Comparison of ENCODE assay signal across 24 cellular contexts in genomic region chr16:1816396-1817275, GRCh38. TPM values are rescaled to one million over a fixed set of nuclear protein-coding genes. Genes with fewer than 3 reads are reported as not detected.
A peak's percentile ranks its signal among the peaks of the same experiment; 100 is the strongest.
DNase-seq lines count a peak whose midpoint lies in the region; ATAC-seq, FAIRE-seq and TF ChIP-seq lines count a peak whose summit lies in the region.
"Had no signal": no experiment of that assay in that cellular context is flagged by ENCODE, and none has a peak within 500 bp of the region (broad histone marks: within the 10 kb centered on the region; RNA-seq: fewer than 3 reads in every experiment).

No MANE protein-coding gene starts in this region.

- H3K4me1 Mint-ChIP-seq in endodermal cell = no peaks in the 10 kb centered on the region
- H3K4me1 Mint-ChIP-seq: GM23338 had no signal

- no peaks in the 10 kb centered on the region for H4K20me1 ChIP-seq in K562 (replicated peaks; ENCODE audit: control insufficient read depth, insufficient read depth, low read length)

- H3K4me1 ChIP-seq in K562 (replicated peaks in 1 of 2; ENCODE audit: control insufficient read depth in 2 of 2, insufficient read depth in 2 of 2, low read length in 2 of 2) (peaks cover 0 to 54% of the 10 kb centered on the region in 2 experiments; a peak in 3 of 5 replicates), endodermal cell (ENCODE audit: control insufficient read depth, insufficient read depth, low read length) (no peaks in the 10 kb centered on the region), right lobe of liver (peaks cover 0 to 22% (median 5%) of the 10 kb centered on the region in 4 donors), spleen (peaks cover 0 to 8% (median 0%) of the 10 kb centered on the region in 6 donors)
- H3K4me1 ChIP-seq: BE2C had no signal

- TF ChIP-seq POLR2A in K562 (conservative IDR thresholded peaks at IDR 0.05) (no peak), right lobe of liver (IDR thresholded peaks at IDR 0.05) (no peak), spleen (IDR thresholded peaks at IDR 0.05) (no peak)

- H3K36me3 Mint-ChIP-seq in endodermal cell (ENCODE audit: low read depth) = peaks cover 39% of the 10 kb centered on the region

- H3K9me3 ChIP-seq in K562 (replicated peaks; ENCODE audit: control insufficient read depth, insufficient read depth, low read depth, low read length) = no peaks in the 10 kb centered on the region
- no peaks in the 10 kb centered on the region for H3K9me3 ChIP-seq in endodermal cell (ENCODE audit: control insufficient read depth, low read length)
- no peaks in the 10 kb centered on the region for H3K9me3 ChIP-seq in right lobe of liver
- no peaks in the 10 kb centered on the region for H3K9me3 ChIP-seq in spleen
- H3K9me3 ChIP-seq: BE2C had no signal

- H3K27me3 Mint-ChIP-seq in endodermal cell (ENCODE audit: insufficient read depth) = no peaks in the 10 kb centered on the region
- H3K27me3 Mint-ChIP-seq: CD4-positive, CD25-positive, alpha-beta regulatory T cell; CD8-positive, alpha-beta memory T cell had no signal

- H3K27me3 ChIP-seq in K562 (ENCODE audit: control insufficient read depth in 2 of 2, insufficient read depth in 2 of 2, low read length in 2 of 2) (no peaks in the 10 kb centered on the region), endodermal cell (ENCODE audit: control insufficient read depth, insufficient read depth, low read length, poor library complexity, severe bottlenecking) (no peaks in the 10 kb centered on the region), right lobe of liver (no peaks in the 10 kb centered on the region), spleen (replicated peaks in 1 of 7) (no peaks in the 10 kb centered on the region)
- H3K27me3 ChIP-seq: BE2C had no signal

- H3K36me3 ChIP-seq in K562 (ENCODE audit: control insufficient read depth, insufficient read depth, low read length) = peaks cover 3% of the 10 kb centered on the region; the same call in 1 of the 3 replicates
- H3K36me3 ChIP-seq in endodermal cell (ENCODE audit: control insufficient read depth, insufficient read depth, low read length) = peaks cover 19% of the 10 kb centered on the region
- H3K36me3 ChIP-seq in right lobe of liver = peaks cover 0 to 56% (median 32%) of the 10 kb centered on the region in 4 donors
- H3K36me3 ChIP-seq in spleen = peaks cover 0 to 98% (median 66%) of the 10 kb centered on the region in 6 donors

- in situ Hi-C loops in K562 (cut with MboI) = no loop called here

- no peak for TF ChIP-seq RAD21 in K562 (CRISPR knock-in tag; conservative IDR thresholded peaks at IDR 0.05 in 1 of 2, IDR thresholded peaks at IDR 0.05 in 1 of 2)

- H3K4me2 ChIP-seq in K562 (ENCODE audit: insufficient read depth, low read length) = no peak overlapping the region
- H3K4me2 ChIP-seq: GM23338 had no signal

- no peaks in the 10 kb centered on the region for H3K79me2 ChIP-seq in K562 (ENCODE audit: control insufficient read depth, insufficient read depth, low read length)

- POLR2A ChIA-PET in K562 (lab: Yijun Ruan, JAX) = interaction anchor here (0.6 kb wide), 1 partner anchor 537 kb away, joined by 3 read pairs; no protein-coding TSS in a partner anchor

- no TSS peak for BruUV-seq in K562 (replicated peaks; lab: Mats Ljungman, UMichigan)

- H3K4me3 ChIP-seq in K562 (no peak overlapping the region), endodermal cell (ENCODE audit: low read length) (no peak overlapping the region), right lobe of liver (no peak overlapping the region), spleen (no peak overlapping the region)
- H3K4me3 ChIP-seq: GM23338 had no signal

- 93% methylated on average over 36 of the region's 40 CpGs for WGBS in K562 (ENCODE audit: insufficient coverage, low coverage, missing lambda C conversion rate)
- WGBS in endodermal cell (ENCODE audit: insufficient coverage in 1 of 2, insufficient read length in 1 of 2), 2 experiments = 94 to 97% methylated on average over 27 to 40 of the region's 40 CpGs
- 87% methylated on average over 10 of the region's 40 CpGs for WGBS in right lobe of liver (ENCODE audit: insufficient coverage, low coverage, low lambda C conversion rate, missing lambda C conversion rate)
- WGBS in spleen, 5 donors = 93 to 97% (median 95%) methylated on average over 36 to 40 of the region's 40 CpGs

- intact Hi-C loops in K562 (cut with micrococcal nuclease) = no loop called here
- intact Hi-C loops in right lobe of liver (cut with DNase I) = no loop called here
- intact Hi-C loops in spleen (cut with DNase I; ENCODE audit: low total_unique reads) = no loop called here

- TF ChIP-seq CTCF in K562 (IDR thresholded peaks at IDR 0.05 in 2 of 3, conservative IDR thresholded peaks at IDR 0.05 in 1 of 3; ENCODE audit: insufficient read depth in 2 of 3, low read depth in 1 of 3, low read length in 3 of 3) (no peak), endodermal cell (conservative IDR thresholded peaks at IDR 0.05) (no peak), right lobe of liver (IDR thresholded peaks at IDR 0.05) (no peak), spleen (IDR thresholded peaks at IDR 0.05 in 8 of 11, conservative IDR thresholded peaks at IDR 0.05 in 3 of 11) (no peak)

- H3K27ac ChIP-seq in K562 (ENCODE audit: extremely low read depth, low read depth, low read length) = no peak overlapping the region
- no peak overlapping the region for H3K27ac ChIP-seq in endodermal cell (ENCODE audit: low read depth, low read length)
- H3K27ac ChIP-seq in right lobe of liver = peak overlapping the region in 2 of 3 donors; percentile 44 to 49
- no peak overlapping the region for H3K27ac ChIP-seq in spleen

- no peak for DNase-seq in K562 (ENCODE audit: extremely low read depth in 1 of 4, low spot score in 3 of 4)
- peak; percentile 10 for DNase-seq in endodermal cell
- DNase-seq in right lobe of liver = peak; percentile 58 to 85 (median 84)
- DNase-seq in spleen = peak; percentile 64
- no peak for DNase-seq in NCI-H146 (lab: John Stamatoyannopoulos, UW)
- DNase-seq in iPS-NIHi7 (ENCODE audit: extremely low spot score) = no peak
- DNase-seq: ACHN; BE2C; C1 segment of cervical spinal cord; CD4-positive, CD25-positive, alpha-beta regulatory T cell; CD8-positive, alpha-beta memory T cell; COR-L47; DMS 273 treated with DMSO at 0.1 percent for 48 hours; DMS53; DND-41; EL; H9 had no signal

- CTCF ChIA-PET in K562 (lab: Yijun Ruan, JAX; ENCODE audit: low intra/inter-chr PET ratio) = no interaction called here

- no peak for ATAC-seq in K562
- peak; percentile 17 to 62 (median 51) for ATAC-seq in right lobe of liver
- ATAC-seq in HG03469 (IDR thresholded peaks at IDR 0.05; ENCODE audit: unreplicated experiment) = no peak
- ATAC-seq in GM19023 (IDR thresholded peaks at IDR 0.05; ENCODE audit: unreplicated experiment) = no peak
- ATAC-seq: GM23338 had no signal

- no peak overlapping the region for H2AFZ ChIP-seq in K562 (ENCODE audit: low read depth, low read length)
- H2AFZ ChIP-seq: GM23338 had no signal

- TF ChIP-seq EP300 in K562 (IDR thresholded peaks at IDR 0.05; ENCODE audit: low read length) = no peak

- no peak overlapping the region for H3K27ac Mint-ChIP-seq in endodermal cell
- H3K27ac Mint-ChIP-seq: CD4-positive, CD25-positive, alpha-beta regulatory T cell; GM23338 had no signal

- no peak overlapping the region; a peak in 1 of 4 replicates for H3K9ac ChIP-seq in K562 (ENCODE audit: insufficient read depth in 1 of 2, low read depth in 2 of 2, low read length in 2 of 2)
- no peak overlapping the region for H3K9ac ChIP-seq in endodermal cell (ENCODE audit: extremely low read depth, low read length, poor library complexity, severe bottlenecking)

- H3K9me3 Mint-ChIP-seq in endodermal cell = no peaks in the 10 kb centered on the region
- H3K9me3 Mint-ChIP-seq: CD4-positive, CD25-positive, alpha-beta regulatory T cell; CD8-positive, alpha-beta memory T cell; GM23338; H9 had no signal

- H3K9me1 ChIP-seq in K562 (ENCODE audit: control insufficient read depth, insufficient read depth, low read length) = no peaks in the 10 kb centered on the region

- H3K4me3 Mint-ChIP-seq in endodermal cell = no peak overlapping the region
- H3K4me3 Mint-ChIP-seq: CD4-positive, CD25-positive, alpha-beta regulatory T cell; GM23338; H9 had no signal

- FAIRE-seq in K562 (lab: Jason Lieb, UNC) = no peak
- FAIRE-seq: A204.1, G401.6, GM12891, GM18507 had no signal

RNA-seq across cellular contexts. Expression of gene HAGH, which starts 10.0 kb away (rescaled TPM):
- 14.1 and 33.3 TPM in 2 replicates for total RNA-seq in K562 (2011; cell fraction: chromatin; rRNA removed; ENCODE audit: low replicate concordance)
- 26.0 and 29.5 TPM in 2 replicates for total RNA-seq in K562 (2011; cell fraction: nucleolus; rRNA removed)
- total RNA-seq in K562 (2011; cell fraction: nucleoplasm; rRNA removed) = 15.7 and 17.2 TPM in 2 replicates
- total RNA-seq in K562 (2014; rRNA removed) = 25.5 and 32.6 TPM in 2 replicates
- 5.6 and 7.2 TPM in 2 replicates for total RNA-seq in K562 (2014; rRNA removed; fragmentation: Illumina TruSeq; extraction: Trizol)
- 11.2 and 13.8 TPM in 2 replicates for total RNA-seq in K562 (2015; rRNA removed; fragmentation: Illumina TruSeq; extraction: Trizol)
- total RNA-seq in K562 (2021) = 18.9 and 23.5 TPM in 2 replicates
- 16.8 and 23.4 TPM in 2 replicates for polyA plus RNA-seq in K562 (2011; rRNA removed)
- polyA plus RNA-seq in K562 (2011; cell fraction: cytosol; rRNA removed) = 31.4 and 46.2 TPM in 2 replicates
- 31.5 and 38.2 TPM in 2 replicates for polyA plus RNA-seq in K562 (2011; cell fraction: nucleus; rRNA removed)
- 14.9 and 41.4 TPM in 2 replicates for polyA plus RNA-seq in K562 (2012)
- polyA plus RNA-seq in K562 (2014; fragmentation: Illumina TruSeq; extraction: Trizol) = 17.6 and 19.6 TPM in 2 replicates
- polyA plus RNA-seq in K562 (2014; fragmentation: Nextera tagmentation; extraction: Ambion mirVana) = under 1 TPM; 0.46 to 0.67 TPM
- polyA plus RNA-seq in K562 (2014; rRNA removed) = 35.1 and 36.8 TPM in 2 replicates
- polyA minus RNA-seq in K562 (2011; rRNA and poly(A)+ RNA removed) = 5.1 and 9.7 TPM in 2 replicates
- 9.7 and 12.0 TPM in 2 replicates for polyA minus RNA-seq in K562 (2011; cell fraction: cytosol; rRNA and poly(A)+ RNA removed)
- 9.0 and 11.1 TPM in 2 replicates for polyA minus RNA-seq in K562 (2011; cell fraction: nucleus; rRNA and poly(A)+ RNA removed)
- total RNA-seq in endodermal cell = 10 to 100 TPM; 47.8 to 52.9 TPM
- 39.2 TPM for polyA plus RNA-seq in endodermal cell (2013, experiment 1 of 2)
- polyA plus RNA-seq in endodermal cell (2013, experiment 2 of 2) = 45.9 TPM
- 100 to 1,000 TPM in 4 of 6 experiments, 10 to 100 TPM in 2; 77.9 to 161 (median 143) TPM for total RNA-seq in right lobe of liver
- 10 to 100 TPM; 42.4 to 60.4 (median 49.1) TPM for total RNA-seq in spleen
- polyA plus RNA-seq in spleen = 10 to 100 TPM; 33.6 to 76.6 (median 41.0) TPM

RNA-seq across cellular contexts. Expression of gene FAHD1, which starts 10.4 kb away (rescaled TPM):
- 5.4 and 10.8 TPM in 2 replicates for total RNA-seq in K562 (2011; cell fraction: chromatin; rRNA removed; ENCODE audit: low replicate concordance)
- 15.9 and 20.5 TPM in 2 replicates for total RNA-seq in K562 (2011; cell fraction: nucleolus; rRNA removed)
- 9.8 and 10.6 TPM in 2 replicates for total RNA-seq in K562 (2011; cell fraction: nucleoplasm; rRNA removed)
- total RNA-seq in K562 (2014; rRNA removed) (20.9 and 25.9 TPM in 2 replicates), K562 (2014; rRNA removed; fragmentation: Illumina TruSeq; extraction: Trizol) (6.8 and 7.1 TPM in 2 replicates), K562 (2015; rRNA removed; fragmentation: Illumina TruSeq; extraction: Trizol) (10.7 and 11.1 TPM in 2 replicates), K562 (2021) (9.6 and 12.1 TPM in 2 replicates), endodermal cell (10 to 100 TPM; 16.6 to 16.9 TPM), right lobe of liver (10 to 100 TPM; 25.5 to 96.5 (median 36.0) TPM), spleen (10 to 100 TPM in 6 of 7 donors, 1 to 10 TPM in 1; 9.5 to 34.9 (median 17.7) TPM)
- polyA plus RNA-seq in K562 (2011; rRNA removed) (8.0 and 11.2 TPM in 2 replicates), K562 (2014; fragmentation: Illumina TruSeq; extraction: Trizol) (6.7 and 7.1 TPM in 2 replicates), K562 (2014; fragmentation: Nextera tagmentation; extraction: Ambion mirVana) (1 to 10 TPM; 2.2 to 3.5 TPM), K562 (2014; rRNA removed) (14.3 and 14.8 TPM in 2 replicates), spleen (10 to 100 TPM; 13.8 to 23.1 (median 15.4) TPM)
- polyA plus RNA-seq in K562 (2011; cell fraction: cytosol; rRNA removed) = 10.1 and 27.8 TPM in 2 replicates
- polyA plus RNA-seq in K562 (2011; cell fraction: nucleus; rRNA removed) = 3.8 and 6.9 TPM in 2 replicates
- 9.2 and 12.0 TPM in 2 replicates for polyA plus RNA-seq in K562 (2012)
- polyA minus RNA-seq in K562 (2011; rRNA and poly(A)+ RNA removed) = 4.5 and 12.2 TPM in 2 replicates
- polyA minus RNA-seq in K562 (2011; cell fraction: cytosol; rRNA and poly(A)+ RNA removed) = 9.6 and 13.4 TPM in 2 replicates
- 9.6 and 10.6 TPM in 2 replicates for polyA minus RNA-seq in K562 (2011; cell fraction: nucleus; rRNA and poly(A)+ RNA removed)
- polyA plus RNA-seq in endodermal cell (2013, experiment 1 of 2) = 18.2 TPM
- 15.9 TPM for polyA plus RNA-seq in endodermal cell (2013, experiment 2 of 2)

RNA-seq across cellular contexts. Expression of gene IGFALS, which starts 23.1 kb away (rescaled TPM):
- total RNA-seq in K562 (2011; cell fraction: chromatin; rRNA removed; ENCODE audit: low replicate concordance) = not detected in 2 replicates
- total RNA-seq in K562 (2011; cell fraction: nucleolus; rRNA removed) = not detected in 2 replicates
- total RNA-seq in K562 (2011; cell fraction: nucleoplasm; rRNA removed) = not detected in 2 replicates
- total RNA-seq in K562 (2014; rRNA removed) (not detected in 2 replicates), K562 (2014; rRNA removed; fragmentation: Illumina TruSeq; extraction: Trizol) (not detected in 2 replicates), K562 (2015; rRNA removed; fragmentation: Illumina TruSeq; extraction: Trizol) (not detected in 2 replicates), K562 (2021) (not detected in 2 replicates), endodermal cell (not detected), right lobe of liver (100 to 1,000 TPM in 1 of 6 experiments, 10 to 100 TPM in 5; 38.7 to 124 (median 85.3) TPM), spleen (under 1 TPM in 5 of 7 donors, not detected in 2; 0.21 to 0.63 (median 0.39) TPM)
- polyA plus RNA-seq in K562 (2011; rRNA removed) (not detected in 2 replicates), K562 (2014; fragmentation: Illumina TruSeq; extraction: Trizol) (not detected in 2 replicates), K562 (2014; fragmentation: Nextera tagmentation; extraction: Ambion mirVana) (not detected), K562 (2014; rRNA removed) (not detected in 2 replicates), spleen (under 1 TPM; 0.14 to 0.19 (median 0.17) TPM)
- 0.03 TPM in 1 of 2 replicates, not detected in the other for polyA plus RNA-seq in K562 (2011; cell fraction: cytosol; rRNA removed)
- 0.06 TPM in 1 of 2 replicates, not detected in the other for polyA plus RNA-seq in K562 (2011; cell fraction: nucleus; rRNA removed)
- polyA plus RNA-seq in K562 (2012) = 0.16 and 0.17 TPM in 2 replicates
- polyA minus RNA-seq in K562 (2011; rRNA and poly(A)+ RNA removed) = not detected in 2 replicates
- not detected in 2 replicates for polyA minus RNA-seq in K562 (2011; cell fraction: cytosol; rRNA and poly(A)+ RNA removed)
- polyA minus RNA-seq in K562 (2011; cell fraction: nucleus; rRNA and poly(A)+ RNA removed) = not detected in 2 replicates
- not detected for polyA plus RNA-seq in endodermal cell (2013, experiment 1 of 2)
- not detected for polyA plus RNA-seq in endodermal cell (2013, experiment 2 of 2)
- total RNA-seq: CD8-positive, alpha-beta memory T cell; GM23338; H9 had no signal
- polyA plus RNA-seq: CD8-positive, alpha-beta memory T cell had no signal

RNA-seq across cellular contexts. Expression of gene NUBP2, which starts 33.9 kb away (rescaled TPM):
- 40.1 and 114 TPM in 2 replicates for total RNA-seq in K562 (2011; cell fraction: chromatin; rRNA removed; ENCODE audit: low replicate concordance)
- 99.9 and 115 TPM in 2 replicates for total RNA-seq in K562 (2011; cell fraction: nucleolus; rRNA removed)
- 47.3 and 54.8 TPM in 2 replicates for total RNA-seq in K562 (2011; cell fraction: nucleoplasm; rRNA removed)
- total RNA-seq in K562 (2014; rRNA removed) (115 and 140 TPM in 2 replicates), K562 (2014; rRNA removed; fragmentation: Illumina TruSeq; extraction: Trizol) (3.3 and 4.4 TPM in 2 replicates), K562 (2015; rRNA removed; fragmentation: Illumina TruSeq; extraction: Trizol) (36.1 and 41.8 TPM in 2 replicates), K562 (2021) (84.8 and 95.8 TPM in 2 replicates), endodermal cell (10 to 100 TPM; 61.1 to 61.5 TPM), right lobe of liver (10 to 100 TPM; 21.1 to 90.3 (median 32.6) TPM), spleen (100 to 1,000 TPM in 1 of 7 donors, 10 to 100 TPM in 6; 37.5 to 103 (median 44.6) TPM)
- polyA plus RNA-seq in K562 (2011; rRNA removed) (24.0 and 30.8 TPM in 2 replicates), K562 (2014; fragmentation: Illumina TruSeq; extraction: Trizol) (11.4 and 42.6 TPM in 2 replicates), K562 (2014; fragmentation: Nextera tagmentation; extraction: Ambion mirVana) (1 to 10 TPM; 1.8 to 7.7 TPM), K562 (2014; rRNA removed) (97.1 and 104 TPM in 2 replicates), spleen (10 to 100 TPM; 61.9 to 84.3 (median 79.3) TPM)
- polyA plus RNA-seq in K562 (2011; cell fraction: cytosol; rRNA removed) = 57.0 and 157 TPM in 2 replicates
- polyA plus RNA-seq in K562 (2011; cell fraction: nucleus; rRNA removed) = 110 and 151 TPM in 2 replicates
- 64.4 and 77.9 TPM in 2 replicates for polyA plus RNA-seq in K562 (2012)
- polyA minus RNA-seq in K562 (2011; rRNA and poly(A)+ RNA removed) = 6.1 and 8.5 TPM in 2 replicates
- polyA minus RNA-seq in K562 (2011; cell fraction: cytosol; rRNA and poly(A)+ RNA removed) = 31.0 and 38.0 TPM in 2 replicates
- polyA minus RNA-seq in K562 (2011; cell fraction: nucleus; rRNA and poly(A)+ RNA removed) = 27.2 and 34.2 TPM in 2 replicates
- 63.0 TPM for polyA plus RNA-seq in endodermal cell (2013, experiment 1 of 2)
- polyA plus RNA-seq in endodermal cell (2013, experiment 2 of 2) = 58.3 TPM

RNA-seq across cellular contexts. Expression of gene SPSB3, which starts 34.3 kb away (rescaled TPM):
- total RNA-seq in K562 (2011; cell fraction: chromatin; rRNA removed; ENCODE audit: low replicate concordance) = 26.2 and 74.9 TPM in 2 replicates
- total RNA-seq in K562 (2011; cell fraction: nucleolus; rRNA removed) = 64.9 and 70.4 TPM in 2 replicates
- 32.1 and 39.0 TPM in 2 replicates for total RNA-seq in K562 (2011; cell fraction: nucleoplasm; rRNA removed)
- total RNA-seq in K562 (2014; rRNA removed) (22.9 and 25.2 TPM in 2 replicates), K562 (2014; rRNA removed; fragmentation: Illumina TruSeq; extraction: Trizol) (2.1 and 2.2 TPM in 2 replicates), K562 (2015; rRNA removed; fragmentation: Illumina TruSeq; extraction: Trizol) (7.1 and 9.5 TPM in 2 replicates), K562 (2021) (20.9 and 22.1 TPM in 2 replicates), endodermal cell (10 to 100 TPM; 28.0 to 28.1 TPM), right lobe of liver (10 to 100 TPM; 18.6 to 42.5 (median 34.5) TPM), spleen (100 to 1,000 TPM in 2 of 7 donors, 10 to 100 TPM in 5; 41.4 to 114 (median 65.3) TPM)
- polyA plus RNA-seq in K562 (2011; rRNA removed) (11.9 and 20.4 TPM in 2 replicates), K562 (2014; fragmentation: Illumina TruSeq; extraction: Trizol) (3.9 and 10.0 TPM in 2 replicates), K562 (2014; fragmentation: Nextera tagmentation; extraction: Ambion mirVana) (1 to 10 TPM in 1 of 2 experiments, under 1 TPM in 1; 0.39 to 1.3 TPM), K562 (2014; rRNA removed) (29.4 and 37.4 TPM in 2 replicates), spleen (100 to 1,000 TPM; 111 to 266 (median 204) TPM)
- polyA plus RNA-seq in K562 (2011; cell fraction: cytosol; rRNA removed) = 22.4 and 38.9 TPM in 2 replicates
- 113 and 172 TPM in 2 replicates for polyA plus RNA-seq in K562 (2011; cell fraction: nucleus; rRNA removed)
- 15.5 and 42.6 TPM in 2 replicates for polyA plus RNA-seq in K562 (2012)
- polyA minus RNA-seq in K562 (2011; rRNA and poly(A)+ RNA removed) = 3.1 and 4.7 TPM in 2 replicates
- 5.5 and 9.3 TPM in 2 replicates for polyA minus RNA-seq in K562 (2011; cell fraction: cytosol; rRNA and poly(A)+ RNA removed)
- polyA minus RNA-seq in K562 (2011; cell fraction: nucleus; rRNA and poly(A)+ RNA removed) = 16.6 and 19.7 TPM in 2 replicates
- 56.0 TPM for polyA plus RNA-seq in endodermal cell (2013, experiment 1 of 2)
- polyA plus RNA-seq in endodermal cell (2013, experiment 2 of 2) = 48.7 TPM

Comparison
In these comparisons a context has a peak if more than half of its experiments do, and no peak if none do; other contexts are left out.
1. ATAC-seq: peak in right lobe of liver (4 of 4); none in K562 (single experiment), HG03469 (single experiment) and GM19023 (single experiment).
2. DNase-seq: peak in endodermal cell (single experiment), right lobe of liver (3 of 3) and spleen (single experiment); none in K562 (0 of 4), NCI-H146 (single experiment) and iPS-NIHi7 (single experiment).
3. H3K27ac ChIP-seq: peak in right lobe of liver (2 of 3); none in K562 (single experiment), endodermal cell (single experiment) and spleen (0 of 8).
4. RNA of gene IGFALS, which starts 23.1 kb away (total RNA-seq): 38.7 to 124 TPM in right lobe of liver; 0.21 to 0.63 TPM in spleen, not detected in K562 and not detected in endodermal cell; every median in the first group is over 10 times any median in the second.